16 cellular contexts compared by ENCODE assay signal in genomic region chr2:98577313-98577712, GRCh38. TPM values are rescaled to one million over a fixed set of nuclear protein-coding genes. Genes with fewer than 3 reads are reported as not detected.
A peak's percentile ranks its signal among the peaks of the same experiment; 100 is the strongest.
DNase-seq lines count a peak whose midpoint lies in the region; ATAC-seq and TF ChIP-seq lines count a peak whose summit lies in the region.
"Had no signal": no experiment of that assay in that cellular context is flagged by ENCODE, and none has a peak within 500 bp of the region (broad histone marks: within the 10 kb centered on the region; RNA-seq: fewer than 3 reads in every experiment).

No MANE protein-coding gene starts in this region.

- in situ Hi-C loops in brain microvascular endothelial cell (cut with HindIII; ENCODE audit: low pct_ligation_motif_present, low sequenced_read_pairs): no loop called here

- CTCF ChIA-PET in AG04450 (lab: Charles Lee): no interaction called here

- TF ChIP-seq CTCF in AG04450 (IDR thresholded peaks at IDR 0.05; ENCODE audit: low read depth, low read length) (peak; percentile 16; the same call in 1 of the 2 replicates), brain microvascular endothelial cell (IDR thresholded peaks at IDR 0.05; ENCODE audit: low read depth, low read length, missing control alignments) (peak; percentile 45), left ventricle myocardium inferior (IDR thresholded peaks at IDR 0.05; ENCODE audit: borderline replicate concordance) (peak; percentile 58)

- H3K36me3 ChIP-seq in brain microvascular endothelial cell (replicated peaks): no peaks in the 10 kb centered on the region
- H3K36me3 ChIP-seq in left ventricle myocardium inferior: peaks cover 75% of the 10 kb centered on the region

- ATAC-seq in HG03175 (IDR thresholded peaks at IDR 0.05; ENCODE audit: unreplicated experiment): no peak

- DNase-seq in AG04450 (ENCODE audit: low read depth, low spot score) (no peak), ELR (ENCODE audit: low read depth) (peak; percentile 16), brain microvascular endothelial cell (no peak), left ventricle myocardium inferior (no peak), hypothalamus (lab: John Stamatoyannopoulos, UW) (no peak)
- DNase-seq in activated CD4-positive, alpha-beta T cell treated with anti-CD3 and anti-CD28 coated beads, Interleukin-2, amount 50 U/mL, for 1 hour: no peak
- DNase-seq: activated naive CD8-positive, alpha-beta T cell treated with anti-CD3 and anti-CD28 coated beads, Interleukin-2, amount 10 ng/mL, durations not matched to agents 7 days and 5 days; Kasumi-1; kidney; midbrain; NCI-H1694; NCI-H446; nucleus accumbens; stimulated activated CD4-positive, alpha-beta T cell treated with anti-CD3 and anti-CD28 coated beads, Interleukin-4, amount 100 ng/mL, for 24 hours; testis had no signal

- peaks cover 20% of the 10 kb centered on the region for H3K4me1 ChIP-seq in left ventricle myocardium inferior
- H3K4me1 ChIP-seq: testis had no signal

- intact Hi-C loops in left ventricle myocardium inferior (cut with micrococcal nuclease): no loop called here

- no peak overlapping the region for H3K4me3 ChIP-seq in AG04450 (ENCODE audit: low read depth, low read length)
- H3K4me3 ChIP-seq in brain microvascular endothelial cell (ENCODE audit: low read depth, low read length): no peak overlapping the region
- no peak overlapping the region for H3K4me3 ChIP-seq in left ventricle myocardium inferior
- H3K4me3 ChIP-seq: testis had no signal

- H3K27ac ChIP-seq in AG04450 (ENCODE audit: low read depth, low read length) (no peak overlapping the region), brain microvascular endothelial cell (no peak overlapping the region), left ventricle myocardium inferior (replicated peaks) (no peak overlapping the region)
- H3K27ac ChIP-seq: testis had no signal

- H3K9me3 ChIP-seq in AG04450 (ENCODE audit: control insufficient read depth, insufficient read depth, low read length): no peaks in the 10 kb centered on the region; the same call in 1 of the 2 replicates
- no peaks in the 10 kb centered on the region for H3K9me3 ChIP-seq in left ventricle myocardium inferior (replicated peaks)
- H3K9me3 ChIP-seq: testis had no signal

- H3K27me3 ChIP-seq in AG04450 (ENCODE audit: control insufficient read depth, insufficient read depth, low read length) (no peaks in the 10 kb centered on the region), brain microvascular endothelial cell (replicated peaks) (no peaks in the 10 kb centered on the region), left ventricle myocardium inferior (ENCODE audit: low read depth) (no peaks in the 10 kb centered on the region)
- H3K27me3 ChIP-seq: testis had no signal

- POLR2A ChIA-PET in AG04450 (lab: Yijun Ruan, JAX): no interaction called here

RNA-seq across cellular contexts. Expression of gene COA5, which starts 31.0 kb away (rescaled TPM):
- polyA plus RNA-seq in AG04450 (2011; rRNA removed): 20.5 and 27.4 TPM in 2 replicates
- 4.4 and 5.6 TPM in 2 replicates for polyA minus RNA-seq in AG04450 (2011; rRNA and poly(A)+ RNA removed)
- 33.3 TPM for total RNA-seq in left ventricle myocardium inferior

RNA-seq across cellular contexts. Expression of gene UNC50, which starts 31.1 kb away (rescaled TPM):
- polyA plus RNA-seq in AG04450 (2011; rRNA removed): 44.8 and 64.1 TPM in 2 replicates
- polyA minus RNA-seq in AG04450 (2011; rRNA and poly(A)+ RNA removed): 13.4 and 19.8 TPM in 2 replicates
- total RNA-seq in left ventricle myocardium inferior: 32.0 TPM
